18 cellular contexts compared by ENCODE assay signal in the genomic region with DNA sequence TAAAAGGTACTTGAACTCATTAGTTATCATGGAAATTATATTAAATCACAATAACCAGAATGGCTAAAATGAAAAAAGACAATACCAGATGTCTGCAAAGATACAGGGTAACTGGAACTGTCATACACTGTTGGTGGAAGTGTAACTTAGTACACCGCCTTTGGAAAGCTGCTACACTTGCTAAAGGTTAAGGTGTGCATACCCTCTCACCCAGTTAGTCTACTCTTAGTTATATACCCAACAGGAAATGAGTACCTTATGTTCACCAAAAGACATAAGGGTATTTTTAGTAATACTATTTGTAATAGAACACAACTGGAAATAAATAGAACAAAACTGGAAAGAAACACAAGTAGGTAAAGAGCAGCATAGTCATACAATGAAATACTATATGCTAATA.
DNase-seq lines count a peak whose midpoint lies in the region; ATAC-seq and TF ChIP-seq lines count a peak whose summit lies in the region.
"Had no signal": no experiment of that assay in that cellular context is flagged by ENCODE, and none has a peak within 500 bp of the region (broad histone marks: within the 10 kb centered on the region; RNA-seq: fewer than 3 reads in every experiment).

No MANE protein-coding gene starts in this region.

- peaks cover 32% of the 10 kb centered on the region for H3K36me3 Mint-ChIP-seq in activated CD4-positive, alpha-beta T cell treated with anti-CD3 and anti-CD28 coated beads for 36 hours (ENCODE audit: low read depth)
- peaks cover 32% of the 10 kb centered on the region for H3K36me3 Mint-ChIP-seq in activated naive CD8-positive, alpha-beta T cell treated with anti-CD3 and anti-CD28 coated beads, Interleukin-2, amount 50 U/mL, for 24 hours (ENCODE audit: low read depth)
- H3K36me3 Mint-ChIP-seq in activated naive CD8-positive, alpha-beta T cell treated with anti-CD3 and anti-CD28 coated beads for 36 hours = peaks cover 21% of the 10 kb centered on the region
- H3K36me3 Mint-ChIP-seq in activated T-helper 2 cell treated with anti-CD3 and anti-CD28 coated beads, Interferon-gamma antibody, Interleukin-2, Interleukin-4, amounts not matched to agents 10 μg/mL and 5 μg/mL and 100 μg/mL, durations not matched to agents 14 hours and 24 hours and 36 hours (ENCODE audit: low read depth) = peaks cover 86% of the 10 kb centered on the region
- H3K36me3 Mint-ChIP-seq: CD14-positive monocyte; CD4-positive, alpha-beta memory T cell had no signal

- H3K9me3 ChIP-seq in gastrocnemius medialis = no peaks in the 10 kb centered on the region

- in situ Hi-C loops in gastrocnemius medialis (cut with MboI; ENCODE audit: low sequenced_read_pairs in 4 of 4) = no loop called here

- H3K36me3 ChIP-seq in gastrocnemius medialis = no peaks in the 10 kb centered on the region
- H3K36me3 ChIP-seq: BLaER1 had no signal

- no peaks in the 10 kb centered on the region for H3K4me1 ChIP-seq in gastrocnemius medialis

- POLR2A ChIA-PET in activated CD4-positive, alpha-beta T cell treated with anti-CD3 and anti-CD28 coated beads for 36 hours (lab: Charles Lee) = no interaction called here

- peak overlapping the region; percentile 37 for H3K4me3 Mint-ChIP-seq in activated CD4-positive, alpha-beta T cell treated with anti-CD3 and anti-CD28 coated beads for 36 hours
- H3K4me3 Mint-ChIP-seq in activated naive CD8-positive, alpha-beta T cell treated with anti-CD3 and anti-CD28 coated beads, Interleukin-2, amount 50 U/mL, for 24 hours = peak overlapping the region; percentile 54
- H3K4me3 Mint-ChIP-seq in activated naive CD8-positive, alpha-beta T cell treated with anti-CD3 and anti-CD28 coated beads for 36 hours = no peak overlapping the region
- H3K4me3 Mint-ChIP-seq in activated T-helper 2 cell treated with anti-CD3 and anti-CD28 coated beads, Interferon-gamma antibody, Interleukin-2, Interleukin-4, amounts not matched to agents 10 μg/mL and 5 μg/mL and 100 μg/mL, durations not matched to agents 14 hours and 24 hours and 36 hours (ENCODE audit: low read depth) = peak overlapping the region; percentile 73
- peak overlapping the region; percentile 52 to 70 for H3K4me3 Mint-ChIP-seq in stimulated activated naive CD8-positive, alpha-beta T cell treated with anti-CD3 and anti-CD28 coated beads, Interleukin-15, amount 100 ng/mL, for 72 hours
- H3K4me3 Mint-ChIP-seq: CD14-positive monocyte; CD4-positive, alpha-beta memory T cell had no signal

- no peaks in the 10 kb centered on the region for H3K27me3 ChIP-seq in gastrocnemius medialis
- H3K27me3 ChIP-seq: BLaER1 had no signal

- H3K27ac ChIP-seq in gastrocnemius medialis = no peak overlapping the region
- H3K27ac ChIP-seq: BLaER1 had no signal

- ATAC-seq in activated CD4-positive, alpha-beta T cell treated with anti-CD3 and anti-CD28 coated beads for 36 hours = peak; percentile 32
- ATAC-seq in activated naive CD8-positive, alpha-beta T cell treated with anti-CD3 and anti-CD28 coated beads, Interleukin-2, amount 50 U/mL, for 24 hours = peak; percentile 84
- ATAC-seq in stimulated activated naive CD8-positive, alpha-beta T cell treated with anti-CD3 and anti-CD28 coated beads, Interleukin-15, amount 100 ng/mL, for 72 hours = peak; percentile 47
- ATAC-seq in esophagus mucosa (no peak), gastrocnemius medialis (no peak)
- ATAC-seq: HCT116 had no signal

- peaks cover 48% of the 10 kb centered on the region for H3K4me1 Mint-ChIP-seq in activated CD4-positive, alpha-beta T cell treated with anti-CD3 and anti-CD28 coated beads for 36 hours
- peaks cover 50% of the 10 kb centered on the region for H3K4me1 Mint-ChIP-seq in activated naive CD8-positive, alpha-beta T cell treated with anti-CD3 and anti-CD28 coated beads, Interleukin-2, amount 50 U/mL, for 24 hours
- peaks cover 21% of the 10 kb centered on the region for H3K4me1 Mint-ChIP-seq in activated naive CD8-positive, alpha-beta T cell treated with anti-CD3 and anti-CD28 coated beads for 36 hours
- H3K4me1 Mint-ChIP-seq in activated T-helper 2 cell treated with anti-CD3 and anti-CD28 coated beads, Interferon-gamma antibody, Interleukin-2, Interleukin-4, amounts not matched to agents 10 μg/mL and 5 μg/mL and 100 μg/mL, durations not matched to agents 14 hours and 24 hours and 36 hours (ENCODE audit: low read depth) = peaks cover 59% of the 10 kb centered on the region
- H3K4me1 Mint-ChIP-seq in stimulated activated naive CD8-positive, alpha-beta T cell treated with anti-CD3 and anti-CD28 coated beads, Interleukin-15, amount 100 ng/mL, for 72 hours = peaks cover 30% of the 10 kb centered on the region
- H3K4me1 Mint-ChIP-seq: CD14-positive monocyte; CD4-positive, alpha-beta memory T cell had no signal

- H3K4me3 ChIP-seq in gastrocnemius medialis = no peak overlapping the region
- H3K4me3 ChIP-seq: BLaER1 had no signal

- no peak for TF ChIP-seq CTCF in gastrocnemius medialis (IDR thresholded peaks at IDR 0.05 in 4 of 5, conservative IDR thresholded peaks at IDR 0.05 in 1 of 5)

- no peaks in the 10 kb centered on the region for H3K9me3 Mint-ChIP-seq in activated CD4-positive, alpha-beta T cell treated with anti-CD3 and anti-CD28 coated beads for 36 hours (ENCODE audit: low read depth)
- peaks cover 3% of the 10 kb centered on the region for H3K9me3 Mint-ChIP-seq in activated naive CD8-positive, alpha-beta T cell treated with anti-CD3 and anti-CD28 coated beads, Interleukin-2, amount 50 U/mL, for 24 hours
- H3K9me3 Mint-ChIP-seq in activated naive CD8-positive, alpha-beta T cell treated with anti-CD3 and anti-CD28 coated beads for 36 hours = no peaks in the 10 kb centered on the region
- peaks cover 23% of the 10 kb centered on the region for H3K9me3 Mint-ChIP-seq in activated T-helper 2 cell treated with anti-CD3 and anti-CD28 coated beads, Interferon-gamma antibody, Interleukin-2, Interleukin-4, amounts not matched to agents 10 μg/mL and 5 μg/mL and 100 μg/mL, durations not matched to agents 14 hours and 24 hours and 36 hours
- H3K9me3 Mint-ChIP-seq in stimulated activated naive CD8-positive, alpha-beta T cell treated with anti-CD3 and anti-CD28 coated beads, Interleukin-15, amount 100 ng/mL, for 72 hours = no peaks in the 10 kb centered on the region

- no peak for DNase-seq in activated CD4-positive, alpha-beta T cell treated with anti-CD3 and anti-CD28 coated beads for 36 hours
- DNase-seq in activated CD4-positive, alpha-beta T cell treated with anti-CD3 and anti-CD28 coated beads, Interleukin-2, amount 50 U/mL, for 48 hours = no peak
- no peak for DNase-seq in activated naive CD8-positive, alpha-beta T cell treated with anti-CD3 and anti-CD28 coated beads, Interleukin-2, amount 50 U/mL, for 24 hours
- no peak for DNase-seq in activated naive CD8-positive, alpha-beta T cell treated with anti-CD3 and anti-CD28 coated beads for 36 hours
- no peak for DNase-seq in activated T-helper 2 cell treated with anti-CD3 and anti-CD28 coated beads, Interferon-gamma antibody, Interleukin-2, Interleukin-4, amounts not matched to agents 10 μg/mL and 5 μg/mL and 100 μg/mL, durations not matched to agents 14 hours and 24 hours and 36 hours (ENCODE audit: low spot score)
- DNase-seq in stimulated activated naive CD8-positive, alpha-beta T cell treated with anti-CD3 and anti-CD28 coated beads, Interleukin-15, amount 100 ng/mL, for 72 hours = no peak
- no peak for DNase-seq in gastrocnemius medialis
- DNase-seq: 8988T; CD4-positive, alpha-beta memory T cell; DMS153; DMS79; GF-D8; GOT3; H7 had no signal

- H3K27ac Mint-ChIP-seq in activated CD4-positive, alpha-beta T cell treated with anti-CD3 and anti-CD28 coated beads for 36 hours = peak overlapping the region; percentile 45
- peak overlapping the region; percentile 86 for H3K27ac Mint-ChIP-seq in activated naive CD8-positive, alpha-beta T cell treated with anti-CD3 and anti-CD28 coated beads, Interleukin-2, amount 50 U/mL, for 24 hours
- no peak overlapping the region for H3K27ac Mint-ChIP-seq in activated naive CD8-positive, alpha-beta T cell treated with anti-CD3 and anti-CD28 coated beads for 36 hours
- H3K27ac Mint-ChIP-seq in activated T-helper 2 cell treated with anti-CD3 and anti-CD28 coated beads, Interferon-gamma antibody, Interleukin-2, Interleukin-4, amounts not matched to agents 10 μg/mL and 5 μg/mL and 100 μg/mL, durations not matched to agents 14 hours and 24 hours and 36 hours = peak overlapping the region; percentile 90
- peak overlapping the region in 1 of 2 donors; percentile 92 for H3K27ac Mint-ChIP-seq in stimulated activated naive CD8-positive, alpha-beta T cell treated with anti-CD3 and anti-CD28 coated beads, Interleukin-15, amount 100 ng/mL, for 72 hours
- H3K27ac Mint-ChIP-seq: CD14-positive monocyte; CD4-positive, alpha-beta memory T cell had no signal

- CTCF ChIA-PET in activated CD4-positive, alpha-beta T cell treated with anti-CD3 and anti-CD28 coated beads for 36 hours (lab: Charles Lee) = interaction anchor here (0.6 kb wide), 1 partner anchor 515 kb away, joined by 4 read pairs; no protein-coding TSS in a partner anchor

- TF ChIP-seq POLR2A in gastrocnemius medialis (IDR thresholded peaks at IDR 0.05) = no peak

- intact Hi-C loops in activated CD4-positive, alpha-beta T cell treated with anti-CD3 and anti-CD28 coated beads for 36 hours (cut with DNase I, micrococcal nuclease) = no loop called here
- intact Hi-C loops in activated T-helper 2 cell treated with anti-CD3 and anti-CD28 coated beads, Interferon-gamma antibody, Interleukin-2, Interleukin-4, amounts not matched to agents 10 μg/mL and 5 μg/mL and 100 μg/mL, durations not matched to agents 14 hours and 24 hours and 36 hours (cut with micrococcal nuclease) = no loop called here
- intact Hi-C loops in gastrocnemius medialis (cut with DNase I; ENCODE audit: low total_unique reads) = no loop called here

- peaks cover 4% of the 10 kb centered on the region for H3K27me3 Mint-ChIP-seq in activated CD4-positive, alpha-beta T cell treated with anti-CD3 and anti-CD28 coated beads for 36 hours
- peaks cover 3% of the 10 kb centered on the region for H3K27me3 Mint-ChIP-seq in activated naive CD8-positive, alpha-beta T cell treated with anti-CD3 and anti-CD28 coated beads, Interleukin-2, amount 50 U/mL, for 24 hours
- peaks cover 8% of the 10 kb centered on the region for H3K27me3 Mint-ChIP-seq in activated naive CD8-positive, alpha-beta T cell treated with anti-CD3 and anti-CD28 coated beads for 36 hours
- no peaks in the 10 kb centered on the region for H3K27me3 Mint-ChIP-seq in activated T-helper 2 cell treated with anti-CD3 and anti-CD28 coated beads, Interferon-gamma antibody, Interleukin-2, Interleukin-4, amounts not matched to agents 10 μg/mL and 5 μg/mL and 100 μg/mL, durations not matched to agents 14 hours and 24 hours and 36 hours (ENCODE audit: low read depth)
- H3K27me3 Mint-ChIP-seq in stimulated activated naive CD8-positive, alpha-beta T cell treated with anti-CD3 and anti-CD28 coated beads, Interleukin-15, amount 100 ng/mL, for 72 hours = no peaks in the 10 kb centered on the region

Comparison
In these comparisons a context has a peak if more than half of its experiments do, and no peak if none do; other contexts are left out.
1. ATAC-seq: peak in activated CD4-positive, alpha-beta T cell treated with anti-CD3 and anti-CD28 coated beads for 36 hours (single experiment), activated naive CD8-positive, alpha-beta T cell treated with anti-CD3 and anti-CD28 coated beads, Interleukin-2, amount 50 U/mL, for 24 hours (single experiment) and stimulated activated naive CD8-positive, alpha-beta T cell treated with anti-CD3 and anti-CD28 coated beads, Interleukin-15, amount 100 ng/mL, for 72 hours (single experiment); none in esophagus mucosa (single experiment) and gastrocnemius medialis (0 of 2).